In the genomic region with DNA sequence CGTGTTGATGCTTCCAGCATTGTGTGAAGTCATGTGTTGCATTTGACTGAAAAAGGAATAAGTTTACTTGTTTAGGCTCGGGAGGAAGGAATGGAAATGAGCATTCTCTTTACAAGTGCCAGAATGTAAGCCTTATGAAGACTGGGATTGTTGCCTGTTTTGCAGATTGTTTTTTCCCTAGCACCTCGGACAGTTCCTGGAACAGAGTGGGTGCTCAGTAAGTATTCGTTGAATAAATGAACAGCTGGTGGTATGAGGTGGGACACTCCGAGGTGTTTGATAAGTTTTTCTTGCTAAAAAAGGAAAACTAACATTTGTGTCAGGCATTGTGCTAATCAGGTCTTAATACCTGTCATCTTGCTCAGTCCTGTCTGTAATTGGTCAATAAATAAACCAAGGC, we compare ENCODE assay signal across 27 cellular contexts.
"Had no signal": no experiment of that assay in that cellular context is flagged by ENCODE, and none has a peak within 500 bp of the region (broad histone marks: within the 10 kb centered on the region; RNA-seq: fewer than 3 reads in every experiment).

No MANE protein-coding gene starts in this region.

- H3K27me3 Mint-ChIP-seq: activated CD4-positive, alpha-beta memory T cell treated with anti-CD3 and anti-CD28 coated beads, Interleukin-2, amount 10 ng/mL, durations not matched to agents 7 days and 5 days; activated CD4-positive, alpha-beta T cell treated with anti-CD3 and anti-CD28 coated beads, Interleukin-2, amount 10 ng/mL, durations not matched to agents 7 days and 5 days; activated T-cell treated with anti-CD3 and anti-CD28 coated beads, Interleukin-2, amount 50 U/mL, for 24 hours; naive thymus-derived CD4-positive, alpha-beta T cell had no signal

- H3K36me3 Mint-ChIP-seq: naive thymus-derived CD4-positive, alpha-beta T cell had no signal

- FAIRE-seq: astrocyte, islet of Langerhans had no signal

- H3K36me3 ChIP-seq: right atrium auricular region, uterus had no signal

- H3K4me1 ChIP-seq: right atrium auricular region, testis, uterus had no signal

- H3K9me3 ChIP-seq: right atrium auricular region, testis, uterus had no signal

- H3K4me3 Mint-ChIP-seq: activated CD4-positive, alpha-beta memory T cell treated with anti-CD3 and anti-CD28 coated beads, Interleukin-2, amount 10 ng/mL, durations not matched to agents 7 days and 5 days; activated CD4-positive, alpha-beta T cell treated with anti-CD3 and anti-CD28 coated beads, Interleukin-2, amount 10 ng/mL, durations not matched to agents 7 days and 5 days; activated T-cell treated with anti-CD3 and anti-CD28 coated beads, Interleukin-2, amount 50 U/mL, for 24 hours; naive thymus-derived CD4-positive, alpha-beta T cell; neural crest cell had no signal

- ATAC-seq: esophagus mucosa; left ventricle myocardium superior; naive thymus-derived CD4-positive, alpha-beta T cell; stimulated activated naive CD8-positive, alpha-beta T cell treated with anti-CD3 and anti-CD28 coated beads, Interleukin-15, Interleukin-2, amounts not matched to agents 100 U/mL and 50 U/mL, for 24 hours had no signal

- H3K27ac Mint-ChIP-seq: activated CD4-positive, alpha-beta memory T cell treated with anti-CD3 and anti-CD28 coated beads, Interleukin-2, amount 10 ng/mL, durations not matched to agents 7 days and 5 days; activated CD4-positive, alpha-beta T cell treated with anti-CD3 and anti-CD28 coated beads, Interleukin-2, amount 10 ng/mL, durations not matched to agents 7 days and 5 days; activated T-cell treated with anti-CD3 and anti-CD28 coated beads, Interleukin-2, amount 50 U/mL, for 24 hours; naive thymus-derived CD4-positive, alpha-beta T cell had no signal

- H3K4me1 Mint-ChIP-seq: activated CD4-positive, alpha-beta memory T cell treated with anti-CD3 and anti-CD28 coated beads, Interleukin-2, amount 10 ng/mL, durations not matched to agents 7 days and 5 days; activated CD4-positive, alpha-beta T cell treated with anti-CD3 and anti-CD28 coated beads, Interleukin-2, amount 10 ng/mL, durations not matched to agents 7 days and 5 days; naive thymus-derived CD4-positive, alpha-beta T cell; neural crest cell had no signal

- H3K4me3 ChIP-seq: right atrium auricular region, testis, uterus had no signal

- H3K27ac ChIP-seq: right atrium auricular region, testis, uterus had no signal

- H3K9me3 Mint-ChIP-seq: activated CD4-positive, alpha-beta T cell treated with anti-CD3 and anti-CD28 coated beads, Interleukin-2, amount 10 ng/mL, durations not matched to agents 7 days and 5 days; activated T-cell treated with anti-CD3 and anti-CD28 coated beads, Interleukin-2, amount 50 U/mL, for 24 hours; neural crest cell had no signal

- H3K27me3 ChIP-seq: right atrium auricular region, testis, uterus had no signal

- DNase-seq: activated CD4-positive, alpha-beta memory T cell treated with anti-CD3 and anti-CD28 coated beads, Interleukin-2, amount 10 ng/mL, durations not matched to agents 7 days and 5 days; activated CD4-positive, alpha-beta T cell treated with anti-CD3 and anti-CD28 coated beads for 1 hour; activated CD4-positive, alpha-beta T cell treated with anti-CD3 and anti-CD28 coated beads, Interleukin-2, amount 10 ng/mL, durations not matched to agents 7 days and 5 days; activated CD8-positive, alpha-beta memory T cell treated with anti-CD3 and anti-CD28 coated beads, Interleukin-2, amount 50 U/mL, for 48 hours; activated gamma-delta T cell treated with Interleukin-2 at 50 U/mL for 16 hours; activated naive CD4-positive, alpha-beta T cell treated with anti-CD3 and anti-CD28 coated beads, Interleukin-2, amount 50 U/mL, for 16 hours; activated T-cell treated with anti-CD3 and anti-CD28 coated beads, Interleukin-2, amount 50 U/mL, for 24 hours; amniotic stem cell; central memory CD4-positive, alpha-beta T cell; foreskin fibroblast; head of caudate nucleus; hypothalamus; left ventricle myocardium superior; mammary epithelial cell; midbrain; naive thymus-derived CD4-positive, alpha-beta T cell; stimulated activated CD4-positive, alpha-beta T cell treated with anti-CD3 and anti-CD28 coated beads, Interleukin-4, amount 100 ng/mL, for 1 hour; stimulated activated naive CD8-positive, alpha-beta T cell treated with anti-CD3 and anti-CD28 coated beads, Interleukin-15, Interleukin-2, amounts not matched to agents 100 U/mL and 50 U/mL, for 24 hours; T-helper 2 cell; testis; trophoblast cell; uterus had no signal
